In genomic region chr11:12822623-12823022, GRCh38 we compare ENCODE assay signal across 17 cellular contexts.
"Had no signal": no experiment of that assay in that cellular context is flagged by ENCODE, and none has a peak within 500 bp of the region (broad histone marks: within the 10 kb centered on the region; RNA-seq: fewer than 3 reads in every experiment).

No MANE protein-coding gene starts in this region.

- H3K27ac Mint-ChIP-seq: activated B cell treated with CpG ODN at 0.5 μM for 24 hours; activated CD4-positive, alpha-beta T cell treated with anti-CD3 and anti-CD28 coated beads, Interleukin-2, amount 10 ng/mL, durations not matched to agents 7 days and 5 days; activated naive CD8-positive, alpha-beta T cell; activated T-cell treated with anti-CD3 and anti-CD28 coated beads, Interleukin-2, amount 50 U/mL, for 72 hours; natural killer cell; stimulated activated naive B cell treated with anti-CD40 and anti-IgM and Interleukin-4, amounts not matched to agents 10 μg/mL and 1 μg/mL and 100 μg/mL, for 72 hours had no signal

- H3K4me3 Mint-ChIP-seq: activated B cell treated with CpG ODN at 0.5 μM for 24 hours; activated CD4-positive, alpha-beta T cell treated with anti-CD3 and anti-CD28 coated beads, Interleukin-2, amount 10 ng/mL, durations not matched to agents 7 days and 5 days; activated naive CD8-positive, alpha-beta T cell; activated T-cell treated with anti-CD3 and anti-CD28 coated beads, Interleukin-2, amount 50 U/mL, for 72 hours; natural killer cell; stimulated activated naive B cell treated with anti-CD40 and anti-IgM and Interleukin-4, amounts not matched to agents 10 μg/mL and 1 μg/mL and 100 μg/mL, for 72 hours had no signal

- H3K4me1 Mint-ChIP-seq: activated B cell treated with CpG ODN at 0.5 μM for 24 hours; activated CD4-positive, alpha-beta T cell treated with anti-CD3 and anti-CD28 coated beads, Interleukin-2, amount 10 ng/mL, durations not matched to agents 7 days and 5 days; natural killer cell; stimulated activated naive B cell treated with anti-CD40 and anti-IgM and Interleukin-4, amounts not matched to agents 10 μg/mL and 1 μg/mL and 100 μg/mL, for 72 hours had no signal

- ATAC-seq: activated T-cell treated with anti-CD3 and anti-CD28 coated beads, Interleukin-2, amount 50 U/mL, for 72 hours; natural killer cell; right cardiac atrium; stimulated activated naive B cell treated with anti-CD40 and anti-IgM and Interleukin-4, amounts not matched to agents 10 μg/mL and 1 μg/mL and 100 μg/mL, for 72 hours had no signal

- DNase-seq: activated B cell treated with CpG ODN at 0.5 μM for 24 hours; activated CD4-positive, alpha-beta T cell treated with anti-CD3 and anti-CD28 coated beads, Interleukin-2, amount 10 ng/mL, durations not matched to agents 7 days and 5 days; activated CD8-positive, alpha-beta memory T cell treated with anti-CD3 and anti-CD28 coated beads, Interleukin-2, amount 50 U/mL, for 48 hours; activated gamma-delta T cell treated with Interleukin-2 at 50 U/mL for 16 hours; activated T-cell treated with anti-CD3 and anti-CD28 coated beads, Interleukin-2, amount 50 U/mL, for 72 hours; amniotic stem cell; caudate nucleus; hippocampal formation; left ventricle myocardium inferior; natural killer cell; occipital lobe; right cardiac atrium; stimulated activated CD4-positive, alpha-beta T cell treated with anti-CD3 and anti-CD28 coated beads, Interleukin-15, amount 100 ng/mL, for 24 hours; stimulated activated CD4-positive, alpha-beta T cell treated with anti-CD3 and anti-CD28 coated beads, Interleukin-4, amount 100 ng/mL, for 1 hour; stimulated activated naive B cell treated with anti-CD40 and anti-IgM and Interleukin-4, amounts not matched to agents 10 μg/mL and 1 μg/mL and 100 μg/mL, for 72 hours; thyroid gland had no signal

- H3K9me3 Mint-ChIP-seq: activated B cell treated with CpG ODN at 0.5 μM for 24 hours; activated CD4-positive, alpha-beta T cell treated with anti-CD3 and anti-CD28 coated beads, Interleukin-2, amount 10 ng/mL, durations not matched to agents 7 days and 5 days; activated T-cell treated with anti-CD3 and anti-CD28 coated beads, Interleukin-2, amount 50 U/mL, for 72 hours; natural killer cell; stimulated activated naive B cell treated with anti-CD40 and anti-IgM and Interleukin-4, amounts not matched to agents 10 μg/mL and 1 μg/mL and 100 μg/mL, for 72 hours had no signal

- H3K36me3 Mint-ChIP-seq: activated naive CD8-positive, alpha-beta T cell; natural killer cell; stimulated activated naive B cell treated with anti-CD40 and anti-IgM and Interleukin-4, amounts not matched to agents 10 μg/mL and 1 μg/mL and 100 μg/mL, for 72 hours had no signal
